1 cellular context compared by ENCODE assay signal in the genomic region with DNA sequence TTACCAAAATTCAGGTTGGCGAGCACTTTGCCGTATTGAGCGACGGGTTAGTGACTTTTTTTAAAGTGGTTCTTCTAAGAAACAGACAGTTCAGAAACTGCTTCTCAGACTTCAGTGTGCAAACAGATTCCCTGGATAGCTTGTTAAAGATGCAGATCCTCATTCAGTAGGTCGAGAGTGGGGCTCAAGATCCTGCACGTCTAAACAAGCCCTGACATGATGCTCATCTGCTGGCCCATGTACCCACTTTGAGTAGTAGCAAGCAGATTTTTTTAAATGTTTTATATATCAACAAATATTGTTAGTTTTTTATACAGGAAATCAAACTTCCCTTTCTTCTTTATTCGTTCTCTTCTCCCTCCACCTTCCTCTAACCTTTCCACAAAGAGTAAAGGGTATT.
TF ChIP-seq lines count a peak whose summit lies in the region.

No MANE protein-coding gene starts in this region.

TF ChIP-seq in GM23338, 12 proteins besides CTCF, POLR2A, EP300 and RAD21 (continued from another document):
- TF ChIP-seq, protein P1, sequence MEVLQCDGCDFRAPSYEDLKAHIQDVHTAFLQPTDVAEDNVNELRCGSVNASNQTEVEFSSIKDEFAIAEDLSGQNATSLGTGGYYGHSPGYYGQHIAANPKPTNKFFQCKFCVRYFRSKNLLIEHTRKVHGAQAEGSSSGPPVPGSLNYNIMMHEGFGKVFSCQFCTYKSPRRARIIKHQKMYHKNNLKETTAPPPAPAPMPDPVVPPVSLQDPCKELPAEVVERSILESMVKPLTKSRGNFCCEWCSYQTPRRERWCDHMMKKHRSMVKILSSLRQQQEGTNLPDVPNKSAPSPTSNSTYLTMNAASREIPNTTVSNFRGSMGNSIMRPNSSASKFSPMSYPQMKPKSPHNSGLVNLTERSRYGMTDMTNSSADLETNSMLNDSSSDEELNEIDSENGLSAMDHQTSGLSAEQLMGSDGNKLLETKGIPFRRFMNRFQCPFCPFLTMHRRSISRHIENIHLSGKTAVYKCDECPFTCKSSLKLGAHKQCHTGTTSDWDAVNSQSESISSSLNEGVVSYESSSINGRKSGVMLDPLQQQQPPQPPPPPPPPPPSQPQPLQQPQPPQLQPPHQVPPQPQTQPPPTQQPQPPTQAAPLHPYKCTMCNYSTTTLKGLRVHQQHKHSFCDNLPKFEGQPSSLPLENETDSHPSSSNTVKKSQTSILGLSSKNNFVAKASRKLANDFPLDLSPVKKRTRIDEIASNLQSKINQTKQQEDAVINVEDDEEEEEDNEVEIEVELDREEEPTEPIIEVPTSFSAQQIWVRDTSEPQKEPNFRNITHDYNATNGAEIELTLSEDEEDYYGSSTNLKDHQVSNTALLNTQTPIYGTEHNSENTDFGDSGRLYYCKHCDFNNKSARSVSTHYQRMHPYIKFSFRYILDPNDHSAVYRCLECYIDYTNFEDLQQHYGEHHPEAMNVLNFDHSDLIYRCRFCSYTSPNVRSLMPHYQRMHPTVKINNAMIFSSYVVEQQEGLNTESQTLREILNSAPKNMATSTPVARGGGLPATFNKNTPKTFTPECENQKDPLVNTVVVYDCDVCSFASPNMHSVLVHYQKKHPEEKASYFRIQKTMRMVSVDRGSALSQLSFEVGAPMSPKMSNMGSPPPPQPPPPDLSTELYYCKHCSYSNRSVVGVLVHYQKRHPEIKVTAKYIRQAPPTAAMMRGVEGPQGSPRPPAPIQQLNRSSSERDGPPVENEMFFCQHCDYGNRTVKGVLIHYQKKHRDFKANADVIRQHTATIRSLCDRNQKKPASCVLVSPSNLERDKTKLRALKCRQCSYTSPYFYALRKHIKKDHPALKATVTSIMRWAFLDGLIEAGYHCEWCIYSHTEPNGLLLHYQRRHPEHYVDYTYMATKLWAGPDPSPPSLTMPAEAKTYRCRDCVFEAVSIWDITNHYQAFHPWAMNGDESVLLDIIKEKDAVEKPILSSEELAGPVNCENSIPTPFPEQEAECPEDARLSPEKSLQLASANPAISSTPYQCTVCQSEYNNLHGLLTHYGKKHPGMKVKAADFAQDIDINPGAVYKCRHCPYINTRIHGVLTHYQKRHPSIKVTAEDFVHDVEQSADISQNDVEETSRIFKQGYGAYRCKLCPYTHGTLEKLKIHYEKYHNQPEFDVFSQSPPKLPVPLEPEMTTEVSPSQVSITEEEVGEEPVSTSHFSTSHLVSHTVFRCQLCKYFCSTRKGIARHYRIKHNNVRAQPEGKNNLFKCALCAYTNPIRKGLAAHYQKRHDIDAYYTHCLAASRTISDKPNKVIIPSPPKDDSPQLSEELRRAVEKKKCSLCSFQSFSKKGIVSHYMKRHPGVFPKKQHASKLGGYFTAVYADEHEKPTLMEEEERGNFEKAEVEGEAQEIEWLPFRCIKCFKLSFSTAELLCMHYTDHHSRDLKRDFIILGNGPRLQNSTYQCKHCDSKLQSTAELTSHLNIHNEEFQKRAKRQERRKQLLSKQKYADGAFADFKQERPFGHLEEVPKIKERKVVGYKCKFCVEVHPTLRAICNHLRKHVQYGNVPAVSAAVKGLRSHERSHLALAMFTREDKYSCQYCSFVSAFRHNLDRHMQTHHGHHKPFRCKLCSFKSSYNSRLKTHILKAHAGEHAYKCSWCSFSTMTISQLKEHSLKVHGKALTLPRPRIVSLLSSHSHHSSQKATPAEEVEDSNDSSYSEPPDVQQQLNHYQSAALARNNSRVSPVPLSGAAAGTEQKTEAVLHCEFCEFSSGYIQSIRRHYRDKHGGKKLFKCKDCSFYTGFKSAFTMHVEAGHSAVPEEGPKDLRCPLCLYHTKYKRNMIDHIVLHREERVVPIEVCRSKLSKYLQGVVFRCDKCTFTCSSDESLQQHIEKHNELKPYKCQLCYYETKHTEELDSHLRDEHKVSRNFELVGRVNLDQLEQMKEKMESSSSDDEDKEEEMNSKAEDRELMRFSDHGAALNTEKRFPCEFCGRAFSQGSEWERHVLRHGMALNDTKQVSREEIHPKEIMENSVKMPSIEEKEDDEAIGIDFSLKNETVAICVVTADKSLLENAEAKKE (CRISPR knock-in tag; IDR thresholded peaks at IDR 0.05) = no peak
- TF ChIP-seq JUNB (IDR thresholded peaks at IDR 0.05; ENCODE audit: unreplicated experiment) = no peak
- no peak for TF ChIP-seq STAT1 (IDR thresholded peaks at IDR 0.05; ENCODE audit: unreplicated experiment)
- no peak for TF ChIP-seq CREB1 (CRISPR knock-in tag; IDR thresholded peaks at IDR 0.05; ENCODE audit: low read depth)
- no peak for TF ChIP-seq NANOG (IDR thresholded peaks at IDR 0.05; ENCODE audit: borderline replicate concordance)
- TF ChIP-seq, protein P2, sequence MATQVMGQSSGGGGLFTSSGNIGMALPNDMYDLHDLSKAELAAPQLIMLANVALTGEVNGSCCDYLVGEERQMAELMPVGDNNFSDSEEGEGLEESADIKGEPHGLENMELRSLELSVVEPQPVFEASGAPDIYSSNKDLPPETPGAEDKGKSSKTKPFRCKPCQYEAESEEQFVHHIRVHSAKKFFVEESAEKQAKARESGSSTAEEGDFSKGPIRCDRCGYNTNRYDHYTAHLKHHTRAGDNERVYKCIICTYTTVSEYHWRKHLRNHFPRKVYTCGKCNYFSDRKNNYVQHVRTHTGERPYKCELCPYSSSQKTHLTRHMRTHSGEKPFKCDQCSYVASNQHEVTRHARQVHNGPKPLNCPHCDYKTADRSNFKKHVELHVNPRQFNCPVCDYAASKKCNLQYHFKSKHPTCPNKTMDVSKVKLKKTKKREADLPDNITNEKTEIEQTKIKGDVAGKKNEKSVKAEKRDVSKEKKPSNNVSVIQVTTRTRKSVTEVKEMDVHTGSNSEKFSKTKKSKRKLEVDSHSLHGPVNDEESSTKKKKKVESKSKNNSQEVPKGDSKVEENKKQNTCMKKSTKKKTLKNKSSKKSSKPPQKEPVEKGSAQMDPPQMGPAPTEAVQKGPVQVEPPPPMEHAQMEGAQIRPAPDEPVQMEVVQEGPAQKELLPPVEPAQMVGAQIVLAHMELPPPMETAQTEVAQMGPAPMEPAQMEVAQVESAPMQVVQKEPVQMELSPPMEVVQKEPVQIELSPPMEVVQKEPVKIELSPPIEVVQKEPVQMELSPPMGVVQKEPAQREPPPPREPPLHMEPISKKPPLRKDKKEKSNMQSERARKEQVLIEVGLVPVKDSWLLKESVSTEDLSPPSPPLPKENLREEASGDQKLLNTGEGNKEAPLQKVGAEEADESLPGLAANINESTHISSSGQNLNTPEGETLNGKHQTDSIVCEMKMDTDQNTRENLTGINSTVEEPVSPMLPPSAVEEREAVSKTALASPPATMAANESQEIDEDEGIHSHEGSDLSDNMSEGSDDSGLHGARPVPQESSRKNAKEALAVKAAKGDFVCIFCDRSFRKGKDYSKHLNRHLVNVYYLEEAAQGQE (IDR thresholded peaks at IDR 0.05; ENCODE audit: unreplicated experiment) = no peak
- TF ChIP-seq EZH2 (IDR thresholded peaks at IDR 0.05; ENCODE audit: low read depth, unreplicated experiment) = no peak
- TF ChIP-seq, protein P3, sequence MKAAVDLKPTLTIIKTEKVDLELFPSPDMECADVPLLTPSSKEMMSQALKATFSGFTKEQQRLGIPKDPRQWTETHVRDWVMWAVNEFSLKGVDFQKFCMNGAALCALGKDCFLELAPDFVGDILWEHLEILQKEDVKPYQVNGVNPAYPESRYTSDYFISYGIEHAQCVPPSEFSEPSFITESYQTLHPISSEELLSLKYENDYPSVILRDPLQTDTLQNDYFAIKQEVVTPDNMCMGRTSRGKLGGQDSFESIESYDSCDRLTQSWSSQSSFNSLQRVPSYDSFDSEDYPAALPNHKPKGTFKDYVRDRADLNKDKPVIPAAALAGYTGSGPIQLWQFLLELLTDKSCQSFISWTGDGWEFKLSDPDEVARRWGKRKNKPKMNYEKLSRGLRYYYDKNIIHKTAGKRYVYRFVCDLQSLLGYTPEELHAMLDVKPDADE (IDR thresholded peaks at IDR 0.05) = no peak
- TF ChIP-seq ZNF114 (CRISPR knock-in tag; IDR thresholded peaks at IDR 0.05) = no peak
- no peak for TF ChIP-seq EZH2phosphoT487 (IDR thresholded peaks at IDR 0.05; ENCODE audit: unreplicated experiment)
- TF ChIP-seq ZNF331 (CRISPR knock-in tag; IDR thresholded peaks at IDR 0.05; ENCODE audit: low read depth) = no peak
